In the genomic region with DNA sequence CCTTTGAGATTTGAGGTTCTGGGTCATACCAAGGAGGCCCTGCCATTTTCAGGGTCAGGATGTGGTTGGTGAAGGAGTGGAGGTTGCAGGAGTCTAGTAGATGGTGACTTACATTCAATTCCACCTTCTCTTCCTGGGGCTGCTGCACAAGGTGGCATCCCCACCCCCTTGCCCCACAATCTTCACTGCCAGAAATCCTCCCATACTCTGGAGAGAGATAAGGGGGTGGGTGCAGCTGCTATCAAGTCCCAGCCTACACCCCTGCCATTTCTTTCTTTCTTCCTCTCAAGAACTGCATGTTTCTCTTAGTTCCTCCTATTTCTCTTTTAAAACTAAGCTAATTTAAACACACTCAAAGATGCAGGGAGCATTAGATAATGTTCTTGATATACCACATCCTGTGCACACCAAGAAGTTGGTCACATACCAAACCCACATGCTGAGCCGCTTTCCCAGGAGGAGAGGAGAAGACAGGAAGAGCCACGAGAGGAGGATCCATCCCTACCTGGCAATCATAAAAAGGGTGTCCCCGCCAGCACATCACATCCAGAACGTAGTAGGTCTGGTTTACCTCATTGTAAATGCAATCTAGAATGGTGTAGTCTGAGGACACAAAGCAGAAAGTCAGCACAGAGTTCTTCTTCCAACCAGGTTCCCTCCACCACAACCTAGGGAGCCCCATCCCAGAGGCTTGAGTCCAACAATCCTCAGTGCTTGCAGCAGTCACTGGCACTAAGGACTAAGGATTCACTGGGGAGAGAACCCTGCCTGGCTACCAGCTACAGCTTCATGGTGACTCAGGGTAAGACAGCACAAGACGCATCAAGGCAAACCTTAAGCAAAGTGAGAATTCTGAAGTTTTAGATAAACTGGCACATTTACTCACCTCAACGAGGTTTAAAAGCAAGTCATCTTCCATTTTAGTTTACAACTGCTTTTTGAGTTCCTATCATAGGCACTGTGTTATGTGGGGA, we compare ENCODE assay signal across 11 cellular contexts. TPM values are rescaled to one million over a fixed set of nuclear protein-coding genes. Genes with fewer than 3 reads are reported as not detected.
A peak's percentile ranks its signal among the peaks of the same experiment; 100 is the strongest.
DNase-seq lines count a peak whose midpoint lies in the region; ATAC-seq and TF ChIP-seq lines count a peak whose summit lies in the region.
"Had no signal": no experiment of that assay in that cellular context is flagged by ENCODE, and none has a peak within 500 bp of the region (broad histone marks: within the 10 kb centered on the region; RNA-seq: fewer than 3 reads in every experiment).

No MANE protein-coding gene starts in this region.

- TF ChIP-seq CTCF in prostate gland (IDR thresholded peaks at IDR 0.05) (no peak), heart right ventricle (IDR thresholded peaks at IDR 0.05) (no peak)

- H3K4me3 ChIP-seq in prostate gland, result no peak overlapping the region
- H3K4me3 ChIP-seq in heart right ventricle, result no peak overlapping the region

- peak; percentile 59 to 77 for ATAC-seq in natural killer cell treated with Interleukin-12 subunit alpha and Interleukin-12 subunit beta and Interleukin-15 and Interleukin-18, amount 100 ng/mL, for 72 hours
- ATAC-seq in stimulated activated memory B cell treated with anti-CD40 and anti-IgM and Interleukin-4, amounts not matched to agents 10 μg/mL and 1 μg/mL and 100 μg/mL, for 72 hours, result no peak
- ATAC-seq in heart right ventricle, result no peak
- ATAC-seq: HepG2 had no signal

- H3K36me3 ChIP-seq in prostate gland (peaks cover 8 to 19% of the 10 kb centered on the region in 2 donors), heart right ventricle (peaks cover 0 to 98% (median 48%) of the 10 kb centered on the region in 9 donors)

- intact Hi-C loops in prostate gland (cut with DNase I), result no loop called here
- intact Hi-C loops in heart right ventricle (cut with DNase I), result loop anchor here in 2 of 10 donors (10.0 kb wide), 2 partner anchors 92 to 142 kb away; no protein-coding TSS in a partner anchor

- H3K27ac Mint-ChIP-seq in natural killer cell treated with Interleukin-12 subunit alpha and Interleukin-12 subunit beta and Interleukin-15 and Interleukin-18, amount 100 ng/mL, for 72 hours, result peak overlapping the region; percentile 77 to 86
- H3K27ac Mint-ChIP-seq in stimulated activated memory B cell treated with anti-CD40 and anti-IgM and Interleukin-4, amounts not matched to agents 10 μg/mL and 1 μg/mL and 100 μg/mL, for 72 hours, result no peak overlapping the region

- H3K4me1 Mint-ChIP-seq in natural killer cell treated with Interleukin-12 subunit alpha and Interleukin-12 subunit beta and Interleukin-15 and Interleukin-18, amount 100 ng/mL, for 72 hours (ENCODE audit: low read depth in 2 of 2), result peaks cover 32 to 34% of the 10 kb centered on the region in 2 donors
- no peaks in the 10 kb centered on the region for H3K4me1 Mint-ChIP-seq in stimulated activated memory B cell treated with anti-CD40 and anti-IgM and Interleukin-4, amounts not matched to agents 10 μg/mL and 1 μg/mL and 100 μg/mL, for 72 hours

- H3K27ac ChIP-seq in adipose tissue (ENCODE audit: low read depth, low read length) (peak overlapping the region; percentile 6), prostate gland (no peak overlapping the region), heart right ventricle (peak overlapping the region in 1 of 10 donors; percentile 42)
- H3K27ac ChIP-seq: neutrophil had no signal

- DNase-seq in EL (peak; percentile 47), OCI-M2 (lab: John Stamatoyannopoulos, UW; ENCODE audit: unreplicated experiment) (peak; percentile 46), NCI-H2171 (lab: John Stamatoyannopoulos, UW) (no peak), prostate gland (ENCODE audit: low spot score) (no peak), heart right ventricle (no peak)
- no peak for DNase-seq in natural killer cell treated with Interleukin-12 subunit alpha and Interleukin-12 subunit beta and Interleukin-15 and Interleukin-18, amount 100 ng/mL, for 72 hours (ENCODE audit: low spot score)
- DNase-seq: stimulated activated CD4-positive, alpha-beta T cell treated with anti-CD3 and anti-CD28 coated beads, Interleukin-2, amount 100 ng/mL, for 24 hours had no signal

- H3K4me3 Mint-ChIP-seq in natural killer cell treated with Interleukin-12 subunit alpha and Interleukin-12 subunit beta and Interleukin-15 and Interleukin-18, amount 100 ng/mL, for 72 hours, result peak overlapping the region; percentile 72
- H3K4me3 Mint-ChIP-seq in stimulated activated memory B cell treated with anti-CD40 and anti-IgM and Interleukin-4, amounts not matched to agents 10 μg/mL and 1 μg/mL and 100 μg/mL, for 72 hours, result no peak overlapping the region

- TF ChIP-seq POLR2A in prostate gland (IDR thresholded peaks at IDR 0.05), result no peak

- no peaks in the 10 kb centered on the region for H3K27me3 Mint-ChIP-seq in natural killer cell treated with Interleukin-12 subunit alpha and Interleukin-12 subunit beta and Interleukin-15 and Interleukin-18, amount 100 ng/mL, for 72 hours
- H3K27me3 Mint-ChIP-seq in stimulated activated memory B cell treated with anti-CD40 and anti-IgM and Interleukin-4, amounts not matched to agents 10 μg/mL and 1 μg/mL and 100 μg/mL, for 72 hours, result no peaks in the 10 kb centered on the region

- H3K36me3 Mint-ChIP-seq in natural killer cell treated with Interleukin-12 subunit alpha and Interleukin-12 subunit beta and Interleukin-15 and Interleukin-18, amount 100 ng/mL, for 72 hours, result peaks cover 11% of the 10 kb centered on the region
- H3K36me3 Mint-ChIP-seq in stimulated activated memory B cell treated with anti-CD40 and anti-IgM and Interleukin-4, amounts not matched to agents 10 μg/mL and 1 μg/mL and 100 μg/mL, for 72 hours, result peaks cover 59% of the 10 kb centered on the region

- 60 to 88% (median 64%) methylated on average over 6 of the region's 6 CpGs for WGBS in adipose tissue, 3 donors
- 88% methylated on average over 6 of the region's 6 CpGs for WGBS in prostate gland
- WGBS in heart right ventricle, 2 donors, result 86 to 90% methylated on average over 6 of the region's 6 CpGs

- H3K9me3 ChIP-seq in prostate gland (no peaks in the 10 kb centered on the region), heart right ventricle (no peaks in the 10 kb centered on the region)
- H3K9me3 ChIP-seq: neutrophil had no signal

- H3K4me1 ChIP-seq in prostate gland (replicated peaks) (no peaks in the 10 kb centered on the region), heart right ventricle (peaks cover 0 to 16% (median 0%) of the 10 kb centered on the region in 9 donors)

- H3K27me3 ChIP-seq in prostate gland (replicated peaks; ENCODE audit: insufficient read depth), result no peaks in the 10 kb centered on the region
- H3K27me3 ChIP-seq in heart right ventricle, result no peaks in the 10 kb centered on the region
- H3K27me3 ChIP-seq: neutrophil had no signal

- no peaks in the 10 kb centered on the region for H3K9me3 Mint-ChIP-seq in natural killer cell treated with Interleukin-12 subunit alpha and Interleukin-12 subunit beta and Interleukin-15 and Interleukin-18, amount 100 ng/mL, for 72 hours
- H3K9me3 Mint-ChIP-seq in stimulated activated memory B cell treated with anti-CD40 and anti-IgM and Interleukin-4, amounts not matched to agents 10 μg/mL and 1 μg/mL and 100 μg/mL, for 72 hours, result no peaks in the 10 kb centered on the region

RNA-seq across cellular contexts. Expression of gene SNUPN, which starts 18.5 kb away (rescaled TPM):
- polyA plus RNA-seq in adipose tissue (10 to 100 TPM; 10.0 to 35.7 (median 21.2) TPM), heart right ventricle (10 to 100 TPM; 14.6 to 17.4 TPM)
- 10 to 100 TPM; 15.5 to 26.7 TPM for total RNA-seq in natural killer cell treated with Interleukin-12 subunit alpha and Interleukin-12 subunit beta and Interleukin-15 and Interleukin-18, amount 100 ng/mL, for 72 hours
- total RNA-seq in prostate gland (10 to 100 TPM; 17.7 to 21.6 TPM), heart right ventricle (10 to 100 TPM; 12.9 to 18.2 (median 16.1) TPM)

RNA-seq across cellular contexts. Expression of gene PTPN9, which starts 27.9 kb away (rescaled TPM):
- 10 to 100 TPM in 1 of 3 donors, 1 to 10 TPM in 2; 5.9 to 10.5 (median 9.8) TPM for polyA plus RNA-seq in adipose tissue
- 10 to 100 TPM; 30.0 to 34.2 TPM for total RNA-seq in natural killer cell treated with Interleukin-12 subunit alpha and Interleukin-12 subunit beta and Interleukin-15 and Interleukin-18, amount 100 ng/mL, for 72 hours
- total RNA-seq in prostate gland, result 10 to 100 TPM; 19.3 to 22.3 TPM
- 10 to 100 TPM in 1 of 10 donors, 1 to 10 TPM in 9; 5.8 to 11.0 (median 8.4) TPM for total RNA-seq in heart right ventricle
- 1 to 10 TPM; 2.0 to 6.7 TPM for polyA plus RNA-seq in heart right ventricle

RNA-seq across cellular contexts. Expression of gene IMP3, which starts 33.0 kb away (rescaled TPM):
- polyA plus RNA-seq in adipose tissue (10 to 100 TPM; 45.6 to 60.4 (median 58.8) TPM), heart right ventricle (10 to 100 TPM; 33.7 to 77.2 TPM)
- 100 to 1,000 TPM in 1 of 2 donors, 10 to 100 TPM in 1; 76.2 to 111 TPM for total RNA-seq in natural killer cell treated with Interleukin-12 subunit alpha and Interleukin-12 subunit beta and Interleukin-15 and Interleukin-18, amount 100 ng/mL, for 72 hours
- total RNA-seq in prostate gland (100 to 1,000 TPM; 125 to 277 TPM), heart right ventricle (10 to 100 TPM; 33.8 to 57.6 (median 40.2) TPM)

RNA-seq across cellular contexts. Expression of gene SNX33, which starts 40.7 kb away (rescaled TPM):
- 10 to 100 TPM; 14.1 to 18.3 (median 17.4) TPM for polyA plus RNA-seq in adipose tissue
- total RNA-seq in natural killer cell treated with Interleukin-12 subunit alpha and Interleukin-12 subunit beta and Interleukin-15 and Interleukin-18, amount 100 ng/mL, for 72 hours, result 1 to 10 TPM; 2.6 to 3.3 TPM
- 10 to 100 TPM; 23.6 to 25.6 TPM for total RNA-seq in prostate gland
- total RNA-seq in heart right ventricle, result 10 to 100 TPM in 4 of 10 donors, 1 to 10 TPM in 6; 7.6 to 14.8 (median 9.8) TPM
- 1 to 10 TPM; 7.4 to 8.1 TPM for polyA plus RNA-seq in heart right ventricle

Comparison
In these comparisons a context has a peak if more than half of its experiments do, and no peak if none do; other contexts are left out.
1. DNase-seq: peak in EL (single experiment) and OCI-M2 (single experiment); none in natural killer cell treated with Interleukin-12 subunit alpha and Interleukin-12 subunit beta and Interleukin-15 and Interleukin-18, amount 100 ng/mL, for 72 hours (single experiment), NCI-H2171 (single experiment), prostate gland (single experiment) and heart right ventricle (0 of 2).
2. ATAC-seq: peak in natural killer cell treated with Interleukin-12 subunit alpha and Interleukin-12 subunit beta and Interleukin-15 and Interleukin-18, amount 100 ng/mL, for 72 hours (2 of 2); none in stimulated activated memory B cell treated with anti-CD40 and anti-IgM and Interleukin-4, amounts not matched to agents 10 μg/mL and 1 μg/mL and 100 μg/mL, for 72 hours (single experiment) and heart right ventricle (0 of 8).